In the genomic region with DNA sequence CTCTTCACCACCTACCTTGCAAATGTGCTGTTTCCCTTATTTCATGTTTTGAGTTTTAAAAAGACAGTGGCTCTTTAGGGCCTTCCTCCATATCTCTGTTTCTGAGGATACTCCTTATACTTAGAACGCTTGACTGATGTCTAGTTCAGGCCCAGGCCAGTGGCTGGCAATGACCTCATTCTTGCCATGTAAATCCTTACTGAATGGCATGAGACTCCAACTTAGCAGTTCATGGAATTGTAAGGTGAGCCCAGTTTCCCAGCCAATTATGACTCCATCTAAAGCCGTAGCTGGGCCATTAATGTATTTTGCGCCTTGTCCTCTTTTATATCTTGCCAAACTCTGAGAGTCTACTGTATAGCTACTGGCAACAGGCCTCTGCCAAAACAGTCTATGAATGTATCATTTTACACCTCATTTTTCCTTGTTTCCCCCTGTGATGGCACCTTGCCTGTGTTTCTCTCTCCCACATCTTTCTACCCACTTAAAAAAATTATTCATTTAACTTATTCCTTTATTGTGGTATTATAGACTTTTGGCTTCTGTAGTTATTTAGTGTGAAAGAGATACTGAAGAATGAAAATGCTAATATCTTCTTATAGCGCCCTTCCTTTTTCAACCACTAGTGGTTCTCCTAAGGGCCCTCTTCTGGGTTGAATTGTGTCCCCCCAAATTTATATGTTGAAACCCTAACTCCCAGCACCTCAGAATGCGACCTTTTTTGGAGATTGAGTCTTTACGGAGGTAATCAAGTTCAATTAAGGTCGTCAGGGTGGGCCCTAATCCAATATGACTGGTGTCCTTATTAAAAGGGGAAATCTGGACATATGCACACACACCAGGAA, we compare ENCODE assay signal across 2 cellular contexts.
TF ChIP-seq lines count a peak whose summit lies in the region.

No MANE protein-coding gene starts in this region.

TF ChIP-seq in A549, 52 proteins besides CTCF, POLR2A, EP300 and RAD21 (continued from another document):
- TF ChIP-seq, protein P1, sequence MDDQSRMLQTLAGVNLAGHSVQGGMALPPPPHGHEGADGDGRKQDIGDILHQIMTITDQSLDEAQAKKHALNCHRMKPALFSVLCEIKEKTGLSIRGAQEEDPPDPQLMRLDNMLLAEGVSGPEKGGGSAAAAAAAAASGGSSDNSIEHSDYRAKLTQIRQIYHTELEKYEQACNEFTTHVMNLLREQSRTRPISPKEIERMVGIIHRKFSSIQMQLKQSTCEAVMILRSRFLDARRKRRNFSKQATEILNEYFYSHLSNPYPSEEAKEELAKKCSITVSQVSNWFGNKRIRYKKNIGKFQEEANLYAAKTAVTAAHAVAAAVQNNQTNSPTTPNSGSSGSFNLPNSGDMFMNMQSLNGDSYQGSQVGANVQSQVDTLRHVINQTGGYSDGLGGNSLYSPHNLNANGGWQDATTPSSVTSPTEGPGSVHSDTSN (IDR thresholded peaks at IDR 0.05) = no peak
- TF ChIP-seq, protein P2, sequence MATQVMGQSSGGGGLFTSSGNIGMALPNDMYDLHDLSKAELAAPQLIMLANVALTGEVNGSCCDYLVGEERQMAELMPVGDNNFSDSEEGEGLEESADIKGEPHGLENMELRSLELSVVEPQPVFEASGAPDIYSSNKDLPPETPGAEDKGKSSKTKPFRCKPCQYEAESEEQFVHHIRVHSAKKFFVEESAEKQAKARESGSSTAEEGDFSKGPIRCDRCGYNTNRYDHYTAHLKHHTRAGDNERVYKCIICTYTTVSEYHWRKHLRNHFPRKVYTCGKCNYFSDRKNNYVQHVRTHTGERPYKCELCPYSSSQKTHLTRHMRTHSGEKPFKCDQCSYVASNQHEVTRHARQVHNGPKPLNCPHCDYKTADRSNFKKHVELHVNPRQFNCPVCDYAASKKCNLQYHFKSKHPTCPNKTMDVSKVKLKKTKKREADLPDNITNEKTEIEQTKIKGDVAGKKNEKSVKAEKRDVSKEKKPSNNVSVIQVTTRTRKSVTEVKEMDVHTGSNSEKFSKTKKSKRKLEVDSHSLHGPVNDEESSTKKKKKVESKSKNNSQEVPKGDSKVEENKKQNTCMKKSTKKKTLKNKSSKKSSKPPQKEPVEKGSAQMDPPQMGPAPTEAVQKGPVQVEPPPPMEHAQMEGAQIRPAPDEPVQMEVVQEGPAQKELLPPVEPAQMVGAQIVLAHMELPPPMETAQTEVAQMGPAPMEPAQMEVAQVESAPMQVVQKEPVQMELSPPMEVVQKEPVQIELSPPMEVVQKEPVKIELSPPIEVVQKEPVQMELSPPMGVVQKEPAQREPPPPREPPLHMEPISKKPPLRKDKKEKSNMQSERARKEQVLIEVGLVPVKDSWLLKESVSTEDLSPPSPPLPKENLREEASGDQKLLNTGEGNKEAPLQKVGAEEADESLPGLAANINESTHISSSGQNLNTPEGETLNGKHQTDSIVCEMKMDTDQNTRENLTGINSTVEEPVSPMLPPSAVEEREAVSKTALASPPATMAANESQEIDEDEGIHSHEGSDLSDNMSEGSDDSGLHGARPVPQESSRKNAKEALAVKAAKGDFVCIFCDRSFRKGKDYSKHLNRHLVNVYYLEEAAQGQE (IDR thresholded peaks at IDR 0.05) = no peak
- TF ChIP-seq, protein P3, sequence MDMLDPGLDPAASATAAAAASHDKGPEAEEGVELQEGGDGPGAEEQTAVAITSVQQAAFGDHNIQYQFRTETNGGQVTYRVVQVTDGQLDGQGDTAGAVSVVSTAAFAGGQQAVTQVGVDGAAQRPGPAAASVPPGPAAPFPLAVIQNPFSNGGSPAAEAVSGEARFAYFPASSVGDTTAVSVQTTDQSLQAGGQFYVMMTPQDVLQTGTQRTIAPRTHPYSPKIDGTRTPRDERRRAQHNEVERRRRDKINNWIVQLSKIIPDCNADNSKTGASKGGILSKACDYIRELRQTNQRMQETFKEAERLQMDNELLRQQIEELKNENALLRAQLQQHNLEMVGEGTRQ (IDR thresholded peaks at IDR 0.05) = no peak
- no peak for TF ChIP-seq RNF2 (IDR thresholded peaks at IDR 0.05; ENCODE audit: borderline replicate concordance, low read depth)

TF ChIP-seq in HEK293, 187 proteins besides CTCF, POLR2A, EP300 and RAD21 (continued from another document and continues in another):
- TF ChIP-seq, protein P4, sequence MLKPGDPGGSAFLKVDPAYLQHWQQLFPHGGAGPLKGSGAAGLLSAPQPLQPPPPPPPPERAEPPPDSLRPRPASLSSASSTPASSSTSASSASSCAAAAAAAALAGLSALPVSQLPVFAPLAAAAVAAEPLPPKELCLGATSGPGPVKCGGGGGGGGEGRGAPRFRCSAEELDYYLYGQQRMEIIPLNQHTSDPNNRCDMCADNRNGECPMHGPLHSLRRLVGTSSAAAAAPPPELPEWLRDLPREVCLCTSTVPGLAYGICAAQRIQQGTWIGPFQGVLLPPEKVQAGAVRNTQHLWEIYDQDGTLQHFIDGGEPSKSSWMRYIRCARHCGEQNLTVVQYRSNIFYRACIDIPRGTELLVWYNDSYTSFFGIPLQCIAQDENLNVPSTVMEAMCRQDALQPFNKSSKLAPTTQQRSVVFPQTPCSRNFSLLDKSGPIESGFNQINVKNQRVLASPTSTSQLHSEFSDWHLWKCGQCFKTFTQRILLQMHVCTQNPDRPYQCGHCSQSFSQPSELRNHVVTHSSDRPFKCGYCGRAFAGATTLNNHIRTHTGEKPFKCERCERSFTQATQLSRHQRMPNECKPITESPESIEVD (tag by site-specific recombination; IDR thresholded peaks at IDR 0.05) = peak; percentile 19; the same call in 1 of the 2 replicates
- TF ChIP-seq, protein P5, sequence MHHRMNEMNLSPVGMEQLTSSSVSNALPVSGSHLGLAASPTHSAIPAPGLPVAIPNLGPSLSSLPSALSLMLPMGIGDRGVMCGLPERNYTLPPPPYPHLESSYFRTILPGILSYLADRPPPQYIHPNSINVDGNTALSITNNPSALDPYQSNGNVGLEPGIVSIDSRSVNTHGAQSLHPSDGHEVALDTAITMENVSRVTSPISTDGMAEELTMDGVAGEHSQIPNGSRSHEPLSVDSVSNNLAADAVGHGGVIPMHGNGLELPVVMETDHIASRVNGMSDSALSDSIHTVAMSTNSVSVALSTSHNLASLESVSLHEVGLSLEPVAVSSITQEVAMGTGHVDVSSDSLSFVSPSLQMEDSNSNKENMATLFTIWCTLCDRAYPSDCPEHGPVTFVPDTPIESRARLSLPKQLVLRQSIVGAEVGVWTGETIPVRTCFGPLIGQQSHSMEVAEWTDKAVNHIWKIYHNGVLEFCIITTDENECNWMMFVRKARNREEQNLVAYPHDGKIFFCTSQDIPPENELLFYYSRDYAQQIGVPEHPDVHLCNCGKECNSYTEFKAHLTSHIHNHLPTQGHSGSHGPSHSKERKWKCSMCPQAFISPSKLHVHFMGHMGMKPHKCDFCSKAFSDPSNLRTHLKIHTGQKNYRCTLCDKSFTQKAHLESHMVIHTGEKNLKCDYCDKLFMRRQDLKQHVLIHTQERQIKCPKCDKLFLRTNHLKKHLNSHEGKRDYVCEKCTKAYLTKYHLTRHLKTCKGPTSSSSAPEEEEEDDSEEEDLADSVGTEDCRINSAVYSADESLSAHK (tag by site-specific recombination; IDR thresholded peaks at IDR 0.05) = no peak
- TF ChIP-seq ZNF510 (tag by site-specific recombination; IDR thresholded peaks at IDR 0.05; ENCODE audit: insufficient replicate concordance) = no peak
- TF ChIP-seq ZNF155 (tag by site-specific recombination; IDR thresholded peaks at IDR 0.05) = no peak
- no peak for TF ChIP-seq ZNF354C (tag by site-specific recombination; IDR thresholded peaks at IDR 0.05; ENCODE audit: borderline replicate concordance, low read depth)
- TF ChIP-seq ZNF48 (tag by site-specific recombination; IDR thresholded peaks at IDR 0.05) = no peak
- no peak for TF ChIP-seq ZNF571 (tag by site-specific recombination; IDR thresholded peaks at IDR 0.05)
- TF ChIP-seq ZNF658 (tag by site-specific recombination; IDR thresholded peaks at IDR 0.05) = no peak
- TF ChIP-seq ZXDB (tag by site-specific recombination; IDR thresholded peaks at IDR 0.05) = peak; percentile 47; the same call in 1 of the 2 replicates
- TF ChIP-seq, protein P6, sequence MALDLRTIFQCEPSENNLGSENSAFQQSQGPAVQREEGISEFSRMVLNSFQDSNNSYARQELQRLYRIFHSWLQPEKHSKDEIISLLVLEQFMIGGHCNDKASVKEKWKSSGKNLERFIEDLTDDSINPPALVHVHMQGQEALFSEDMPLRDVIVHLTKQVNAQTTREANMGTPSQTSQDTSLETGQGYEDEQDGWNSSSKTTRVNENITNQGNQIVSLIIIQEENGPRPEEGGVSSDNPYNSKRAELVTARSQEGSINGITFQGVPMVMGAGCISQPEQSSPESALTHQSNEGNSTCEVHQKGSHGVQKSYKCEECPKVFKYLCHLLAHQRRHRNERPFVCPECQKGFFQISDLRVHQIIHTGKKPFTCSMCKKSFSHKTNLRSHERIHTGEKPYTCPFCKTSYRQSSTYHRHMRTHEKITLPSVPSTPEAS (tag by site-specific recombination; IDR thresholded peaks at IDR 0.05) = no peak
- TF ChIP-seq ZNF37A (tag by site-specific recombination; IDR thresholded peaks at IDR 0.05) = no peak
- TF ChIP-seq, protein P7, sequence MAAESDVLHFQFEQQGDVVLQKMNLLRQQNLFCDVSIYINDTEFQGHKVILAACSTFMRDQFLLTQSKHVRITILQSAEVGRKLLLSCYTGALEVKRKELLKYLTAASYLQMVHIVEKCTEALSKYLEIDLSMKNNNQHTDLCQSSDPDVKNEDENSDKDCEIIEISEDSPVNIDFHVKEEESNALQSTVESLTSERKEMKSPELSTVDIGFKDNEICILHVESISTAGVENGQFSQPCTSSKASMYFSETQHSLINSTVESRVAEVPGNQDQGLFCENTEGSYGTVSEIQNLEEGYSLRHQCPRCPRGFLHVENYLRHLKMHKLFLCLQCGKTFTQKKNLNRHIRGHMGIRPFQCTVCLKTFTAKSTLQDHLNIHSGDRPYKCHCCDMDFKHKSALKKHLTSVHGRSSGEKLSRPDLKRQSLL (tag by site-specific recombination; IDR thresholded peaks at IDR 0.05) = 0 out of 2 replicates have a peak, but pooled peaks have one; percentile 4
- no peak for TF ChIP-seq ZIC2 (tag by site-specific recombination; IDR thresholded peaks at IDR 0.05)
- no peak for TF ChIP-seq ZNF433 (tag by site-specific recombination; IDR thresholded peaks at IDR 0.05; ENCODE audit: low read depth)
- TF ChIP-seq ZNF184 (tag by site-specific recombination; IDR thresholded peaks at IDR 0.05) = no peak; the same call in 1 of the 2 replicates
- no peak for TF ChIP-seq KLF10 (tag by site-specific recombination; IDR thresholded peaks at IDR 0.05)
- TF ChIP-seq ZNF335 (tag by site-specific recombination; conservative IDR thresholded peaks at IDR 0.05) = no peak
- TF ChIP-seq, protein P8, sequence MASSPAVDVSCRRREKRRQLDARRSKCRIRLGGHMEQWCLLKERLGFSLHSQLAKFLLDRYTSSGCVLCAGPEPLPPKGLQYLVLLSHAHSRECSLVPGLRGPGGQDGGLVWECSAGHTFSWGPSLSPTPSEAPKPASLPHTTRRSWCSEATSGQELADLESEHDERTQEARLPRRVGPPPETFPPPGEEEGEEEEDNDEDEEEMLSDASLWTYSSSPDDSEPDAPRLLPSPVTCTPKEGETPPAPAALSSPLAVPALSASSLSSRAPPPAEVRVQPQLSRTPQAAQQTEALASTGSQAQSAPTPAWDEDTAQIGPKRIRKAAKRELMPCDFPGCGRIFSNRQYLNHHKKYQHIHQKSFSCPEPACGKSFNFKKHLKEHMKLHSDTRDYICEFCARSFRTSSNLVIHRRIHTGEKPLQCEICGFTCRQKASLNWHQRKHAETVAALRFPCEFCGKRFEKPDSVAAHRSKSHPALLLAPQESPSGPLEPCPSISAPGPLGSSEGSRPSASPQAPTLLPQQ (tag by site-specific recombination; IDR thresholded peaks at IDR 0.05) = no peak; the same call in 1 of the 2 replicates
- TF ChIP-seq, protein P9, sequence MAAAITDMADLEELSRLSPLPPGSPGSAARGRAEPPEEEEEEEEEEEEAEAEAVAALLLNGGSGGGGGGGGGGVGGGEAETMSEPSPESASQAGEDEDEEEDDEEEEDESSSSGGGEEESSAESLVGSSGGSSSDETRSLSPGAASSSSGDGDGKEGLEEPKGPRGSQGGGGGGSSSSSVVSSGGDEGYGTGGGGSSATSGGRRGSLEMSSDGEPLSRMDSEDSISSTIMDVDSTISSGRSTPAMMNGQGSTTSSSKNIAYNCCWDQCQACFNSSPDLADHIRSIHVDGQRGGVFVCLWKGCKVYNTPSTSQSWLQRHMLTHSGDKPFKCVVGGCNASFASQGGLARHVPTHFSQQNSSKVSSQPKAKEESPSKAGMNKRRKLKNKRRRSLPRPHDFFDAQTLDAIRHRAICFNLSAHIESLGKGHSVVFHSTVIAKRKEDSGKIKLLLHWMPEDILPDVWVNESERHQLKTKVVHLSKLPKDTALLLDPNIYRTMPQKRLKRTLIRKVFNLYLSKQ (tag by site-specific recombination; IDR thresholded peaks at IDR 0.05; ENCODE audit: borderline replicate concordance) = no peak
- TF ChIP-seq ZNF426 (tag by site-specific recombination; IDR thresholded peaks at IDR 0.05) = no peak
- TF ChIP-seq ZBTB8A (tag by site-specific recombination; IDR thresholded peaks at IDR 0.05) = no peak
- TF ChIP-seq, protein P2 (tag by site-specific recombination; IDR thresholded peaks at IDR 0.05) = no peak
- TF ChIP-seq ZEB2 (tag by site-specific recombination; IDR thresholded peaks at IDR 0.05) = peak; percentile 23; the same call in 1 of the 2 replicates
- TF ChIP-seq ZNF514 (tag by site-specific recombination; IDR thresholded peaks at IDR 0.05) = no peak
- TF ChIP-seq ZNF560 (tag by site-specific recombination; IDR thresholded peaks at IDR 0.05; ENCODE audit: borderline replicate concordance) = no peak
- TF ChIP-seq REPIN1 (tag by site-specific recombination; IDR thresholded peaks at IDR 0.05; ENCODE audit: low read depth) = no peak
- no peak for TF ChIP-seq HOXC10 (CRISPR knock-in tag; IDR thresholded peaks at IDR 0.05)
- TF ChIP-seq ZNF223 (tag by site-specific recombination; IDR thresholded peaks at IDR 0.05) = no peak
- no peak for TF ChIP-seq ZNF610 (tag by site-specific recombination; IDR thresholded peaks at IDR 0.05; ENCODE audit: borderline replicate concordance)
- TF ChIP-seq ZNF324 (tag by site-specific recombination; IDR thresholded peaks at IDR 0.05) = no peak
